Comparison of ENCODE assay signal across 16 cellular contexts in the genomic region with DNA sequence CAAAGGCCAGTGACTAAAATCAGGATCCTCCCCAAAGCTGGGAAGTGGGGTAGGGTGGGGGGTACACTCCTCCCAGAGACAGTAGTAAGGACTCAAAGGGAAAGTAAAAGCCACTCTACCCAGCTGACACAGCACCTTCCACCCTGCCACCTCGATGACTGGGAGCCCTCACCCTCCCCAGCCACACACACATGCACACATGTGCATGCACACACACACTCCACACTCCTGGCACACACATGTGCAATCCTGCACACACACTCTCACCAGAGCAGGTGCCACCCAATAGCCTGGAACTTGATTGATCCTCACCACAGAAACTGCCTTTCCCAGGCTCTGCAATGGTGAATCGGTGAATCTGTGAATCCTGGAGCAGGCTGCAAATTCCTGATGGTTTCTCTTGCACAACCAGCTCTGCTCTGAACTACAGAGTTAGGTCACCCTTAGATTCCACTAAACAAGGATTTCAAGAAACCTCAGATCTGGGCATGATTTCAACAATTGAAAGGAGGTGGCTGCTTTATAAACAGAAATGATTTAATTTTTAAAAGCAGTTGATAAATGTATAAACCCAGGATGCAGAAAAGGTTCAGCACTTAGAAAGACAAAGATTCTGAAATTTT. TPM values are rescaled to one million over a fixed set of nuclear protein-coding genes. Genes with fewer than 3 reads are reported as not detected.
DNase-seq lines count a peak whose midpoint lies in the region; ATAC-seq and TF ChIP-seq lines count a peak whose summit lies in the region.
"Had no signal": no experiment of that assay in that cellular context is flagged by ENCODE, and none has a peak within 500 bp of the region (broad histone marks: within the 10 kb centered on the region; RNA-seq: fewer than 3 reads in every experiment).

No MANE protein-coding gene starts in this region.

- no peaks in the 10 kb centered on the region for H3K27me3 ChIP-seq in CD4-positive, alpha-beta T cell (ENCODE audit: control insufficient read depth, insufficient read depth, low read length)

- H3K36me3 Mint-ChIP-seq in CD4-positive, alpha-beta T cell (ENCODE audit: low read depth) = no peaks in the 10 kb centered on the region
- H3K36me3 Mint-ChIP-seq: activated naive CD8-positive, alpha-beta T cell treated with anti-CD3 and anti-CD28 coated beads, Interleukin-2, amount 10 ng/mL, durations not matched to agents 7 days and 5 days had no signal

- POLR2A ChIA-PET in CD4-positive, alpha-beta T cell (lab: Charles Lee) = no interaction called here

- TF ChIP-seq CTCF in epithelial cell of esophagus (IDR thresholded peaks at IDR 0.05; ENCODE audit: insufficient read depth, low read depth, low read length, missing control alignments) = no peak
- no peak for TF ChIP-seq CTCF in CD4-positive, alpha-beta T cell (IDR thresholded peaks at IDR 0.05)

- no peak overlapping the region for H3K4me3 ChIP-seq in epithelial cell of esophagus (ENCODE audit: low read length)
- H3K4me3 ChIP-seq: psoas muscle had no signal

- no peak overlapping the region for H3K27ac Mint-ChIP-seq in CD4-positive, alpha-beta T cell
- H3K27ac Mint-ChIP-seq: activated CD8-positive, alpha-beta T cell treated with anti-CD3 and anti-CD28 coated beads, Interleukin-2, amount 10 ng/mL, durations not matched to agents 7 days and 5 days; activated naive CD8-positive, alpha-beta T cell treated with anti-CD3 and anti-CD28 coated beads, Interleukin-2, amount 10 ng/mL, durations not matched to agents 7 days and 5 days; B cell; T-helper 17 cell had no signal

- intact Hi-C loops in Right ventricle myocardium superior (cut with DNase I) (no loop called here), cardiac septum (cut with DNase I) (no loop called here)
- intact Hi-C loops in CD4-positive, alpha-beta T cell (cut with DNase I, micrococcal nuclease) = no loop called here

- no peaks in the 10 kb centered on the region for H3K9me3 ChIP-seq in CD4-positive, alpha-beta T cell (ENCODE audit: control insufficient read depth, low read length)
- H3K9me3 ChIP-seq: psoas muscle had no signal

- no peak overlapping the region for H3K4me3 Mint-ChIP-seq in CD4-positive, alpha-beta T cell
- H3K4me3 Mint-ChIP-seq: activated CD8-positive, alpha-beta T cell treated with anti-CD3 and anti-CD28 coated beads, Interleukin-2, amount 10 ng/mL, durations not matched to agents 7 days and 5 days; activated naive CD8-positive, alpha-beta T cell treated with anti-CD3 and anti-CD28 coated beads, Interleukin-2, amount 10 ng/mL, durations not matched to agents 7 days and 5 days; B cell; T-helper 17 cell had no signal

- H3K9me3 Mint-ChIP-seq in CD4-positive, alpha-beta T cell = no peaks in the 10 kb centered on the region
- H3K9me3 Mint-ChIP-seq: activated naive CD8-positive, alpha-beta T cell treated with anti-CD3 and anti-CD28 coated beads, Interleukin-2, amount 10 ng/mL, durations not matched to agents 7 days and 5 days had no signal

- H3K27ac ChIP-seq in CD4-positive, alpha-beta T cell (ENCODE audit: low read depth, low read length) = no peak overlapping the region
- H3K27ac ChIP-seq: HL-60 had no signal

- peak; percentile 73 for ATAC-seq in Right ventricle myocardium superior (ENCODE audit: poor library complexity)
- ATAC-seq in CD4-positive, alpha-beta T cell (ENCODE audit: poor library complexity) = no peak
- ATAC-seq: activated CD8-positive, alpha-beta T cell treated with anti-CD3 and anti-CD28 coated beads, Interleukin-2, amount 10 ng/mL, durations not matched to agents 7 days and 5 days; T-helper 17 cell had no signal

- H3K27me3 Mint-ChIP-seq in CD4-positive, alpha-beta T cell = no peaks in the 10 kb centered on the region
- H3K27me3 Mint-ChIP-seq: B cell, T-helper 17 cell had no signal

- DNase-seq in Right ventricle myocardium superior = no peak
- no peak for DNase-seq in cardiac septum (ENCODE audit: low spot score)
- DNase-seq in epithelial cell of esophagus (ENCODE audit: low read depth) = peak; percentile 9
- peak; percentile 38 for DNase-seq in left kidney (ENCODE audit: low read depth, low spot score)
- no peak for DNase-seq in stimulated activated CD4-positive, alpha-beta T cell treated with anti-CD3 and anti-CD28 coated beads, Interleukin-2, amount 100 ng/mL, for 24 hours
- DNase-seq in CD4-positive, alpha-beta T cell = no peak
- no peak for DNase-seq in NOMO-1 treated with dmso at 0.1 percent for 144 hours (lab: John Stamatoyannopoulos, UW; ENCODE audit: unreplicated experiment)
- no peak for DNase-seq in 8988T
- DNase-seq: activated CD8-positive, alpha-beta T cell treated with anti-CD3 and anti-CD28 coated beads, Interleukin-2, amount 10 ng/mL, durations not matched to agents 7 days and 5 days; activated naive CD8-positive, alpha-beta T cell treated with anti-CD3 and anti-CD28 coated beads, Interleukin-2, amount 10 ng/mL, durations not matched to agents 7 days and 5 days; NCI-H1105 treated with DMSO at 0.1 percent for 48 hours; NK-92 treated with Interleukin-12 subunit alpha and Interleukin-12 subunit beta, amount 100 ng/mL, for 24 hours; psoas muscle; T-helper 17 cell had no signal

- no peaks in the 10 kb centered on the region for H3K4me1 Mint-ChIP-seq in CD4-positive, alpha-beta T cell (ENCODE audit: low read depth)
- H3K4me1 Mint-ChIP-seq: activated naive CD8-positive, alpha-beta T cell treated with anti-CD3 and anti-CD28 coated beads, Interleukin-2, amount 10 ng/mL, durations not matched to agents 7 days and 5 days; B cell; T-helper 17 cell had no signal

- CTCF ChIA-PET in CD4-positive, alpha-beta T cell (lab: Charles Lee) = no interaction called here

RNA-seq across cellular contexts. Expression of gene AMOT, which starts 21.5 kb away (rescaled TPM):
- total RNA-seq in Right ventricle myocardium superior (8.6 TPM), cardiac septum (6.4 TPM)
- total RNA-seq in CD4-positive, alpha-beta T cell = 1 to 10 TPM; 1.4 to 1.6 TPM

Comparison
In these comparisons a context has a peak if more than half of its experiments do, and no peak if none do; other contexts are left out.
1. DNase-seq: peak in epithelial cell of esophagus (single experiment) and left kidney (single experiment); none in Right ventricle myocardium superior (single experiment), cardiac septum (single experiment), stimulated activated CD4-positive, alpha-beta T cell treated with anti-CD3 and anti-CD28 coated beads, Interleukin-2, amount 100 ng/mL, for 24 hours (0 of 2), CD4-positive, alpha-beta T cell (0 of 10), NOMO-1 treated with dmso at 0.1 percent for 144 hours (single experiment) and 8988T (single experiment).